ENCODE assay signal across 1 cellular context in genomic region chr5:151122828-151123227, GRCh38.
TF ChIP-seq lines count a peak whose summit lies in the region.

No MANE protein-coding gene starts in this region.

TF ChIP-seq in H1, 55 proteins besides CTCF, POLR2A, EP300 and RAD21:
- TF ChIP-seq TEAD4 (IDR thresholded peaks at IDR 0.05; ENCODE audit: low read depth, low read length), result no peak
- no peak for TF ChIP-seq SIX5 (IDR thresholded peaks at IDR 0.05; ENCODE audit: low read depth, low read length)
- TF ChIP-seq EZH2 (IDR thresholded peaks at IDR 0.05; ENCODE audit: low read depth, low read length, severe bottlenecking), result no peak
- TF ChIP-seq JUN (IDR thresholded peaks at IDR 0.05; ENCODE audit: low read depth, low read length), result no peak
- TF ChIP-seq MAFK (IDR thresholded peaks at IDR 0.05; ENCODE audit: low read depth, low read length), result no peak
- TF ChIP-seq SIRT6 (IDR thresholded peaks at IDR 0.05; ENCODE audit: low read length), result no peak
- TF ChIP-seq CHD1 (IDR thresholded peaks at IDR 0.05; ENCODE audit: low read depth, low read length), result no peak
- no peak for TF ChIP-seq GABPA (IDR thresholded peaks at IDR 0.05; ENCODE audit: borderline replicate concordance, insufficient read depth, low read length)
- TF ChIP-seq NRF1 (IDR thresholded peaks at IDR 0.05; ENCODE audit: low read depth, low read length), result no peak
- no peak for TF ChIP-seq FOSL1 (IDR thresholded peaks at IDR 0.05; ENCODE audit: insufficient read depth, low read depth, low read length)
- TF ChIP-seq, protein P1, sequence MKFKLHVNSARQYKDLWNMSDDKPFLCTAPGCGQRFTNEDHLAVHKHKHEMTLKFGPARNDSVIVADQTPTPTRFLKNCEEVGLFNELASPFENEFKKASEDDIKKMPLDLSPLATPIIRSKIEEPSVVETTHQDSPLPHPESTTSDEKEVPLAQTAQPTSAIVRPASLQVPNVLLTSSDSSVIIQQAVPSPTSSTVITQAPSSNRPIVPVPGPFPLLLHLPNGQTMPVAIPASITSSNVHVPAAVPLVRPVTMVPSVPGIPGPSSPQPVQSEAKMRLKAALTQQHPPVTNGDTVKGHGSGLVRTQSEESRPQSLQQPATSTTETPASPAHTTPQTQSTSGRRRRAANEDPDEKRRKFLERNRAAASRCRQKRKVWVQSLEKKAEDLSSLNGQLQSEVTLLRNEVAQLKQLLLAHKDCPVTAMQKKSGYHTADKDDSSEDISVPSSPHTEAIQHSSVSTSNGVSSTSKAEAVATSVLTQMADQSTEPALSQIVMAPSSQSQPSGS (IDR thresholded peaks at IDR 0.05; ENCODE audit: low read length), result no peak
- no peak for TF ChIP-seq POU5F1 (IDR thresholded peaks at IDR 0.05; ENCODE audit: low read depth, low read length)
- TF ChIP-seq, protein P2, sequence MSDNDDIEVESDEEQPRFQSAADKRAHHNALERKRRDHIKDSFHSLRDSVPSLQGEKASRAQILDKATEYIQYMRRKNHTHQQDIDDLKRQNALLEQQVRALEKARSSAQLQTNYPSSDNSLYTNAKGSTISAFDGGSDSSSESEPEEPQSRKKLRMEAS (IDR thresholded peaks at IDR 0.05), result no peak
